In genomic region chr22:26672060-26672471, GRCh38 we compare ENCODE assay signal across 8 cellular contexts. TPM values are rescaled to one million over a fixed set of nuclear protein-coding genes. Genes with fewer than 3 reads are reported as not detected.
DNase-seq lines count a peak whose midpoint lies in the region; ATAC-seq and TF ChIP-seq lines count a peak whose summit lies in the region.

No MANE protein-coding gene starts in this region.

- H3K4me3 ChIP-seq in GM08714 (ENCODE audit: low read length) (peak overlapping the region; percentile 24; the same call in 1 of the 2 replicates), fibroblast of villous mesenchyme (ENCODE audit: low read depth, low read length) (peak overlapping the region; percentile 88), skin epidermis (peak overlapping the region in 6 of 7 experiments; percentile 51 to 84 (median 68))

- ATAC-seq in HG02623 (IDR thresholded peaks at IDR 0.05; ENCODE audit: unreplicated experiment) (peak; percentile 13), GM18873 (IDR thresholded peaks at IDR 0.05; ENCODE audit: low FRiP score, unreplicated experiment) (no peak)

- DNase-seq in fibroblast of villous mesenchyme (ENCODE audit: low read depth) (no peak), EL (no peak), globus pallidus (ENCODE audit: low spot score) (no peak)

- TF ChIP-seq CTCF in VCaP (conservative IDR thresholded peaks at IDR 0.05): no peak
- no peak for TF ChIP-seq CTCF in fibroblast of villous mesenchyme (IDR thresholded peaks at IDR 0.05; ENCODE audit: insufficient read depth, low read depth, low read length)

- H3K27ac ChIP-seq in VCaP (peak overlapping the region; percentile 93), skin epidermis (peak overlapping the region; percentile 88 to 99 (median 97))

RNA-seq across cellular contexts. Expression of gene MIAT, which starts 14.7 kb away (rescaled TPM):
- 0.97 and 1.3 TPM in 2 replicates for total RNA-seq in fibroblast of villous mesenchyme

RNA-seq across cellular contexts. Expression of gene CRYBA4, which starts 50.3 kb away (rescaled TPM):
- total RNA-seq in fibroblast of villous mesenchyme: not detected in 2 replicates

RNA-seq across cellular contexts. Expression of gene CRYBB1, which starts 54.2 kb away (rescaled TPM):
- total RNA-seq in fibroblast of villous mesenchyme: not detected in 2 replicates

Comparison
In these comparisons a context has a peak if more than half of its experiments do, and no peak if none do; other contexts are left out.
1. H3K4me3 ChIP-seq: peak in every context shown above with its lines; median percentile 88 in fibroblast of villous mesenchyme; 68 in skin epidermis; 24 in GM08714.